In genomic region chr22:19179472-19180048, GRCh38 we compare ENCODE assay signal across 8 cellular contexts. TPM values are rescaled to one million over a fixed set of nuclear protein-coding genes. Genes with fewer than 3 reads are reported as not detected.
DNase-seq lines count a peak whose midpoint lies in the region; ATAC-seq and TF ChIP-seq lines count a peak whose summit lies in the region.

No MANE protein-coding gene starts in this region.

- no peak for TF ChIP-seq POLR2A in heart left ventricle (IDR thresholded peaks at IDR 0.05)

- peak overlapping the region; percentile 74 for H3K4me3 Mint-ChIP-seq in osteocyte (ENCODE audit: unreplicated experiment)

- H3K4me1 ChIP-seq in NT2/D1 (ENCODE audit: insufficient read depth, insufficient read length) (peaks cover 36% of the 10 kb centered on the region), heart left ventricle (peaks cover 3 to 40% (median 25%) of the 10 kb centered on the region in 12 donors)

- peak overlapping the region; percentile 94 for H3K9ac ChIP-seq in NT2/D1 (ENCODE audit: insufficient read length, low read depth)

- ATAC-seq in GM18502 (IDR thresholded peaks at IDR 0.05; ENCODE audit: poor library complexity, unreplicated experiment) (peak; percentile 37), heart left ventricle (peak; percentile 52 to 81 (median 74)), HG02970 (IDR thresholded peaks at IDR 0.05; ENCODE audit: low FRiP score, unreplicated experiment) (no peak)

- intact Hi-C loops in heart left ventricle (cut with DNase I): loop anchor here in 5 of 10 donors (5.0 to 10.0 kb wide), 6 partner anchors 37 to 298 kb away; partner anchors contain the start of genes CDC45 (in 2 of the 5), UFD1 (in 2 of the 5), ESS2 (in 1 of the 5) and HIRA (in 1 of the 5)

- H3K36me3 Mint-ChIP-seq in osteocyte (ENCODE audit: unreplicated experiment): no peaks in the 10 kb centered on the region

- WGBS in heart left ventricle, 4 donors: 36 to 53% (median 38%) methylated on average over 8 to 16 of the region's 16 CpGs

- TF ChIP-seq CTCF in heart left ventricle (IDR thresholded peaks at IDR 0.05): peak; percentile 58 to 84 (median 68)
- TF ChIP-seq CTCF in osteocyte (IDR thresholded peaks at IDR 0.05): peak; percentile 86

- H3K36me3 ChIP-seq in NT2/D1 (ENCODE audit: insufficient read depth, insufficient read length, low read length) (peaks cover 26% of the 10 kb centered on the region), heart left ventricle (peaks cover 0 to 5% (median 0%) of the 10 kb centered on the region in 9 donors)

- H3K27me3 Mint-ChIP-seq in osteocyte (ENCODE audit: unreplicated experiment): no peaks in the 10 kb centered on the region

- H3K4me3 ChIP-seq in NT2/D1 (ENCODE audit: insufficient read length, low read depth) (peak overlapping the region; percentile 66), heart left ventricle (peak overlapping the region; percentile 25 to 99 (median 88))

- H3K9me3 ChIP-seq in NT2/D1 (ENCODE audit: insufficient read depth, low read length): no peaks in the 10 kb centered on the region
- no peaks in the 10 kb centered on the region for H3K9me3 ChIP-seq in heart left ventricle

- H3K27me3 ChIP-seq in NT2/D1 (ENCODE audit: insufficient read depth, insufficient read length): no peaks in the 10 kb centered on the region
- no peaks in the 10 kb centered on the region for H3K27me3 ChIP-seq in heart left ventricle

- peak; percentile 91 for DNase-seq in Ammon's horn (ENCODE audit: low spot score)
- peak in 69 of 76 experiments; percentile 8 to 75 (median 51) for DNase-seq in HUDEP-2 (lab: John Stamatoyannopoulos, UW; ENCODE audit: unreplicated experiment in 76 of 76)
- DNase-seq in NT2/D1 (ENCODE audit: low read depth, low spot score): peak; percentile 59
- DNase-seq in amniotic stem cell (lab: John Stamatoyannopoulos, UW): peak; percentile 61
- peak; percentile 76 to 85 (median 81) for DNase-seq in heart left ventricle
- peak; percentile 92 for DNase-seq in osteocyte (ENCODE audit: extremely low spot score, unreplicated experiment)

- no peaks in the 10 kb centered on the region for H3K9me3 Mint-ChIP-seq in osteocyte (ENCODE audit: unreplicated experiment)

- H3K27ac Mint-ChIP-seq in osteocyte (ENCODE audit: unreplicated experiment): peak overlapping the region; percentile 86

- peaks cover 31% of the 10 kb centered on the region for H3K4me1 Mint-ChIP-seq in osteocyte (ENCODE audit: unreplicated experiment)

- H3K27ac ChIP-seq in heart left ventricle: peak overlapping the region in 11 of 12 donors; percentile 74 to 92 (median 87)

RNA-seq across cellular contexts. Expression of gene SLC25A1, which starts 1.0 kb away (rescaled TPM):
- 10 to 100 TPM; 16.1 to 35.8 (median 24.6) TPM for total RNA-seq in heart left ventricle
- polyA plus RNA-seq in heart left ventricle: 10 to 100 TPM; 28.4 to 28.8 TPM
- total RNA-seq in osteocyte: 96.1 and 96.2 TPM in 2 replicates

RNA-seq across cellular contexts. Expression of gene GSC2, which starts 29.5 kb away (rescaled TPM):
- not detected for total RNA-seq in heart left ventricle
- polyA plus RNA-seq in heart left ventricle: not detected
- total RNA-seq in osteocyte: not detected in 2 replicates

RNA-seq across cellular contexts. Expression of gene ESS2, which starts 35.1 kb away (rescaled TPM):
- total RNA-seq in heart left ventricle: 10 to 100 TPM in 4 of 9 donors, 1 to 10 TPM in 5; 7.8 to 14.4 (median 9.6) TPM
- 10 to 100 TPM; 11.2 to 14.7 TPM for polyA plus RNA-seq in heart left ventricle
- 21.6 TPM in 2 replicates for total RNA-seq in osteocyte

RNA-seq across cellular contexts. Expression of gene TSSK2, which starts 48.5 kb away (rescaled TPM):
- under 1 TPM in 1 of 9 donors, not detected in 8; 0.12 TPM for total RNA-seq in heart left ventricle
- under 1 TPM; 0.04 to 0.19 TPM for polyA plus RNA-seq in heart left ventricle
- not detected in 2 replicates for total RNA-seq in osteocyte

RNA-seq across cellular contexts. Expression of gene DGCR2, which starts 57.3 kb away (rescaled TPM):
- total RNA-seq in heart left ventricle (10 to 100 TPM; 36.1 to 53.3 (median 41.2) TPM), osteocyte (64.4 and 66.3 TPM in 2 replicates)
- 10 to 100 TPM; 26.0 to 51.5 TPM for polyA plus RNA-seq in heart left ventricle
